ENCODE assay signal across 21 cellular contexts in genomic region chr6:22322103-22322882, GRCh38. TPM values are rescaled to one million over a fixed set of nuclear protein-coding genes. Genes with fewer than 3 reads are reported as not detected.
DNase-seq lines count a peak whose midpoint lies in the region; ATAC-seq and TF ChIP-seq lines count a peak whose summit lies in the region.
"Had no signal": no experiment of that assay in that cellular context is flagged by ENCODE, and none has a peak within 500 bp of the region (broad histone marks: within the 10 kb centered on the region; RNA-seq: fewer than 3 reads in every experiment).

No MANE protein-coding gene starts in this region.

- H3K4me1 Mint-ChIP-seq in endothelial cell (ENCODE audit: unreplicated experiment) (peaks cover 16% of the 10 kb centered on the region), type B pancreatic cell (ENCODE audit: unreplicated experiment) (peaks cover 33% of the 10 kb centered on the region)

- H3K27ac ChIP-seq in upper lobe of left lung = no peak overlapping the region
- H3K27ac ChIP-seq: 22Rv1, epithelial cell of prostate, thoracic aorta had no signal

- H3K9me3 Mint-ChIP-seq in endothelial cell (ENCODE audit: unreplicated experiment) = no peaks in the 10 kb centered on the region
- H3K9me3 Mint-ChIP-seq in type B pancreatic cell = peaks cover 11% of the 10 kb centered on the region

- H3K27ac Mint-ChIP-seq in endothelial cell (ENCODE audit: unreplicated experiment) = peak overlapping the region; percentile 52
- H3K27ac Mint-ChIP-seq in type B pancreatic cell = peak overlapping the region; percentile 14
- H3K27ac Mint-ChIP-seq: activated CD8-positive, alpha-beta T cell treated with anti-CD3 and anti-CD28 coated beads, Interleukin-2, amount 10 ng/mL, durations not matched to agents 7 days and 5 days had no signal

- no peak overlapping the region for H3K4me3 ChIP-seq in upper lobe of left lung
- H3K4me3 ChIP-seq: thoracic aorta had no signal

- H3K9me3 ChIP-seq in upper lobe of left lung = no peaks in the 10 kb centered on the region
- H3K9me3 ChIP-seq: thoracic aorta had no signal

- ATAC-seq in HG03432 (IDR thresholded peaks at IDR 0.05; ENCODE audit: unreplicated experiment) (peak; percentile 53), upper lobe of left lung (ENCODE audit: low FRiP score in 2 of 2) (no peak), GM21723 (IDR thresholded peaks at IDR 0.05; ENCODE audit: unreplicated experiment) (no peak)
- ATAC-seq: activated CD8-positive, alpha-beta T cell treated with anti-CD3 and anti-CD28 coated beads, Interleukin-2, amount 10 ng/mL, durations not matched to agents 7 days and 5 days had no signal

- H3K4me3 Mint-ChIP-seq in endothelial cell (ENCODE audit: unreplicated experiment) (no peak overlapping the region), type B pancreatic cell (peak overlapping the region; percentile 35)
- H3K4me3 Mint-ChIP-seq: activated CD8-positive, alpha-beta T cell treated with anti-CD3 and anti-CD28 coated beads, Interleukin-2, amount 10 ng/mL, durations not matched to agents 7 days and 5 days had no signal

- no peaks in the 10 kb centered on the region for H3K27me3 ChIP-seq in upper lobe of left lung

- H3K36me3 ChIP-seq in upper lobe of left lung = no peaks in the 10 kb centered on the region
- H3K36me3 ChIP-seq: thoracic aorta had no signal

- no peaks in the 10 kb centered on the region for H3K27me3 Mint-ChIP-seq in endothelial cell (ENCODE audit: unreplicated experiment)
- no peaks in the 10 kb centered on the region for H3K27me3 Mint-ChIP-seq in type B pancreatic cell

- H3K4me1 ChIP-seq in upper lobe of left lung = no peaks in the 10 kb centered on the region

- TF ChIP-seq EP300 in upper lobe of left lung (IDR thresholded peaks at IDR 0.05) = no peak

- WGBS in upper lobe of left lung, 2 donors = 61 to 74% methylated on average over 5 of the region's 5 CpGs

- TF ChIP-seq POLR2A in upper lobe of left lung (IDR thresholded peaks at IDR 0.05) = no peak

- H3K36me3 Mint-ChIP-seq in endothelial cell (ENCODE audit: low read depth, unreplicated experiment) = no peaks in the 10 kb centered on the region
- H3K36me3 Mint-ChIP-seq in type B pancreatic cell = no peaks in the 10 kb centered on the region

- TF ChIP-seq CTCF in endothelial cell (IDR thresholded peaks at IDR 0.05; ENCODE audit: unreplicated experiment) (no peak), type B pancreatic cell (conservative IDR thresholded peaks at IDR 0.05) (no peak), upper lobe of left lung (IDR thresholded peaks at IDR 0.05) (no peak)

- peak; percentile 11 for DNase-seq in NCI-H2227 (lab: John Stamatoyannopoulos, UW; ENCODE audit: unreplicated experiment)
- no peak for DNase-seq in NCI-H2227 treated with DMSO at 0.1 percent for 48 hours (lab: John Stamatoyannopoulos, UW)
- DNase-seq in endothelial cell (ENCODE audit: low spot score) = no peak
- DNase-seq in type B pancreatic cell (ENCODE audit: extremely low spot score, unreplicated experiment) = no peak
- no peak for DNase-seq in upper lobe of left lung
- no peak for DNase-seq in AG08395 (ENCODE audit: low spot score)
- DNase-seq: activated CD8-positive, alpha-beta T cell treated with anti-CD3 and anti-CD28 coated beads, Interleukin-2, amount 10 ng/mL, durations not matched to agents 7 days and 5 days; DMS79; islet precursor cell; NCI-H1930; NCI-H748 treated with DMSO at 0.1 percent for 48 hours; stimulated activated CD4-positive, alpha-beta T cell treated with anti-CD3 and anti-CD28 coated beads, Interleukin-4, amount 100 ng/mL, for 4 hours had no signal

RNA-seq across cellular contexts. Expression of gene PRL, which starts 25.5 kb away (rescaled TPM):
- total RNA-seq in endothelial cell (ENCODE audit: unreplicated experiment) = not detected
- total RNA-seq in type B pancreatic cell (ENCODE audit: low replicate concordance) = 0.48 TPM in 1 of 2 replicates, not detected in the other
- total RNA-seq in upper lobe of left lung = under 1 TPM in 1 of 6 donors, not detected in 5; 0.14 TPM
- total RNA-seq: activated CD8-positive, alpha-beta T cell treated with anti-CD3 and anti-CD28 coated beads, Interleukin-2, amount 10 ng/mL, durations not matched to agents 7 days and 5 days; HT-29; M059J; mononuclear cell; osteocyte; thoracic aorta had no signal
